ENCODE assay signal across 1 cellular context in the genomic region with DNA sequence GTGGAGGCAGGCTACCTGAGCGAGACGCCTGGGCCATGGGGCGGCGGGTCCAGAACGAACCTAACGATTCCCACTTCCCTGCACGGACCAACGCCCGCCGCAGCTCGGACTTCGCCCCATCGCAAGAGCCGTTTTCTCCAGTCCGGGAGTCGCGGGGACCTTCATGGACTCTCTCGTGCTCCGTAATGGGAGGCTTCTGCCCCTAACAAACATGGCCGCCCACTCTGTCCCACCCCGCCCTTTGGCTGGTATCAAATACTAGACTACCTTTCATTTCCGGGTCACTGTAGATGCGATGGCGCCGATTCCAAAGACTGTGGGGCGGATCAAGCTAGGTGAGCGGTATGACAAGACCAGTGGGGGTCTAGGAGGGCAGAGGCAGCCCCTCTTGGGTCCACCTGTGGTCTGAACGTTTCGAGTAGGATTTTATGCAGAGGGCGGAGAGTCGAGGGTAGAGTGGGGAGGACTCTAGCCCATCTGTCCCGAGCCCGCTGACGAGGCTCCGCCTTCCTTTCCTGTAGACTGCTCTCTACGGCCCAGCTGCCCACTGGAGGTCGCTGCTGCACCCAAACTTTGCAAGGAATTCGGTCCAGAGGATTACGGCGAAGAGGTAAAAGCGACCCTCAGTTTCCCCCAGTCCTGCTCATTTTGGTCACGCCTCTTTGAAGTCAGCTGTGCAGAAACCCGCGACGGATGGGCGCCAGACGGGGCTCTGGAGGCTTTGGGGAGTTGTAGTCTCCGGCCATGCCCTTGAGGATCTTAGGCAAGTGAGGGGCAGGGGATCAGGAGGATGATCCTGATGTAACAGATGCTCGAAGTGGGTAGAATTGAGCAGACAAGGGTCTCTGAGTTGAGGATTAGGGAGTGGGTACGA.
TF ChIP-seq lines count a peak whose summit lies in the region.

A gene with protein sequence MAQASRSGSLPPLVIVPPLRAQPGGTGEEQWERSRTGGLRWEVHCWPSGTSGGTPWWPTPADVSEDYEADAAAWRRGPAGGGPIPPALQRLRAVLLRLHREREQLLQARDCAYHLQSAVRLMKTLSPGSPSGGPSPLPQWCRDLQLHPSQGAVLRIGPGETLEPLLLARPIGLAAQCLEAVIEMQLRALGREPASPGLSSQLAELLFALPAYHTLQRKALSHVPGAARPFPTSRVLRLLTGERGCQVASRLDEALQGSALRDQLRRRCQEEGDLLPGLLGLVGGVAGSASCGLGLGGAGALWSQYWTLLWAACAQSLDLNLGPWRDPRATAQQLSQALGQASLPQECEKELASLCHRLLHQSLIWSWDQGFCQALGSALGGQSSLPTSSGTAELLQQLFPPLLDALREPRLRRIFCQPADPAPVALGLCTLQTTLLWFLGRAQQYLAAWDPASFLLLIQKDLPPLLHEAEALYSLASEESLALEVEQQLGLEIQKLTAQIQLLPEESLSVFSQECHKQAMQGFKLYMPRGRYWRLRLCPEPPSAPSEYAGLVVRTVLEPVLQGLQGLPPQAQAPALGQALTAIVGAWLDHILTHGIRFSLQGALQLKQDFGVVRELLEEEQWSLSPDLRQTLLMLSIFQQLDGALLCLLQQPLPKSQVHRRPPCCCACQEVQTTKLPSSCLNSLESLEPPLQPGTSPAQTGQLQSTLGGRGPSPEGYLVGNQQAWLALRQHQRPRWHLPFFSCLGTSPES (minus strand): TSS at position 198 of the 874 bp plus-strand sequence. CDS start 161 bp downstream, at position 37.
A gene (plus strand): TSS at position 281 of the 874 bp plus-strand sequence. CDS start 15 bp downstream, at position 296.

TF ChIP-seq in HEK293, 187 proteins besides CTCF, POLR2A, EP300 and RAD21 (continued from another document):
- TF ChIP-seq, protein P1, sequence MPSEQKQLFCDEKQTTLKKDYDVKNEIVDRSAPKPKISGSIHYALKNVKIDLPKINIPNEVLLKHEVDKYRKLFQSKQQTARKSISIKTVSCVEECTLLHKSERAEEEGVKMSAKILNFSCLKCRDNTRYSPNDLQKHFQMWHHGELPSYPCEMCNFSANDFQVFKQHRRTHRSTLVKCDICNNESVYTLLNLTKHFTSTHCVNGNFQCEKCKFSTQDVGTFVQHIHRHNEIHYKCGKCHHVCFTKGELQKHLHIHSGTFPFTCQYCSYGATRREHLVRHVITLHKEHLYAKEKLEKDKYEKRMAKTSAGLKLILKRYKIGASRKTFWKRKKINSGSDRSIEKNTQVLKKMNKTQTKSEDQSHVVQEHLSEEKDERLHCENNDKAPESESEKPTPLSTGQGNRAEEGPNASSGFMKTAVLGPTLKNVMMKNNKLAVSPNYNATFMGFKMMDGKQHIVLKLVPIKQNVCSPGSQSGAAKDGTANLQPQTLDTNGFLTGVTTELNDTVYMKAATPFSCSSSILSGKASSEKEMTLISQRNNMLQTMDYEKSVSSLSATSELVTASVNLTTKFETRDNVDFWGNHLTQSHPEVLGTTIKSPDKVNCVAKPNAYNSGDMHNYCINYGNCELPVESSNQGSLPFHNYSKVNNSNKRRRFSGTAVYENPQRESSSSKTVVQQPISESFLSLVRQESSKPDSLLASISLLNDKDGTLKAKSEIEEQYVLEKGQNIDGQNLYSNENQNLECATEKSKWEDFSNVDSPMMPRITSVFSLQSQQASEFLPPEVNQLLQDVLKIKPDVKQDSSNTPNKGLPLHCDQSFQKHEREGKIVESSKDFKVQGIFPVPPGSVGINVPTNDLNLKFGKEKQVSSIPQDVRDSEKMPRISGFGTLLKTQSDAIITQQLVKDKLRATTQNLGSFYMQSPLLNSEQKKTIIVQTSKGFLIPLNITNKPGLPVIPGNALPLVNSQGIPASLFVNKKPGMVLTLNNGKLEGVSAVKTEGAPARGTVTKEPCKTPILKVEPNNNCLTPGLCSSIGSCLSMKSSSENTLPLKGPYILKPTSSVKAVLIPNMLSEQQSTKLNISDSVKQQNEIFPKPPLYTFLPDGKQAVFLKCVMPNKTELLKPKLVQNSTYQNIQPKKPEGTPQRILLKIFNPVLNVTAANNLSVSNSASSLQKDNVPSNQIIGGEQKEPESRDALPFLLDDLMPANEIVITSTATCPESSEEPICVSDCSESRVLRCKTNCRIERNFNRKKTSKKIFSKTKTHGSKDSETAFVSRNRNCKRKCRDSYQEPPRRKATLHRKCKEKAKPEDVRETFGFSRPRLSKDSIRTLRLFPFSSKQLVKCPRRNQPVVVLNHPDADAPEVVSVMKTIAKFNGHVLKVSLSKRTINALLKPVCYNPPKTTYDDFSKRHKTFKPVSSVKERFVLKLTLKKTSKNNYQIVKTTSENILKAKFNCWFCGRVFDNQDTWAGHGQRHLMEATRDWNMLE (tag by site-specific recombination; conservative IDR thresholded peaks at IDR 0.05; ENCODE audit: low read depth), result peak; percentile 87
- TF ChIP-seq, protein P2, sequence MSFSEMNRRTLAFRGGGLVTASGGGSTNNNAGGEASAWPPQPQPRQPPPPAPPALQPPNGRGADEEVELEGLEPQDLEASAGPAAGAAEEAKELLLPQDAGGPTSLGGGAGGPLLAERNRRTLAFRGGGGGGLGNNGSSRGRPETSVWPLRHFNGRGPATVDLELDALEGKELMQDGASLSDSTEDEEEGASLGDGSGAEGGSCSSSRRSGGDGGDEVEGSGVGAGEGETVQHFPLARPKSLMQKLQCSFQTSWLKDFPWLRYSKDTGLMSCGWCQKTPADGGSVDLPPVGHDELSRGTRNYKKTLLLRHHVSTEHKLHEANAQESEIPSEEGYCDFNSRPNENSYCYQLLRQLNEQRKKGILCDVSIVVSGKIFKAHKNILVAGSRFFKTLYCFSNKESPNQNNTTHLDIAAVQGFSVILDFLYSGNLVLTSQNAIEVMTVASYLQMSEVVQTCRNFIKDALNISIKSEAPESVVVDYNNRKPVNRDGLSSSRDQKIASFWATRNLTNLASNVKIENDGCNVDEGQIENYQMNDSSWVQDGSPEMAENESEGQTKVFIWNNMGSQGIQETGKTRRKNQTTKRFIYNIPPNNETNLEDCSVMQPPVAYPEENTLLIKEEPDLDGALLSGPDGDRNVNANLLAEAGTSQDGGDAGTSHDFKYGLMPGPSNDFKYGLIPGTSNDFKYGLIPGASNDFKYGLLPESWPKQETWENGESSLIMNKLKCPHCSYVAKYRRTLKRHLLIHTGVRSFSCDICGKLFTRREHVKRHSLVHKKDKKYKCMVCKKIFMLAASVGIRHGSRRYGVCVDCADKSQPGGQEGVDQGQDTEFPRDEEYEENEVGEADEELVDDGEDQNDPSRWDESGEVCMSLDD (tag by site-specific recombination; IDR thresholded peaks at IDR 0.05), result 0 out of 2 replicates have a peak, but pooled peaks have one; percentile 34
- TF ChIP-seq EGR2 (tag by site-specific recombination; IDR thresholded peaks at IDR 0.05; ENCODE audit: low read depth) (peak; percentile 3; the same call in 1 of the 2 replicates), KLF8 (tag by site-specific recombination; IDR thresholded peaks at IDR 0.05) (peak; percentile 94), GLIS1 (tag by site-specific recombination; IDR thresholded peaks at IDR 0.05) (peak; percentile 51), ZNF341 (tag by site-specific recombination; IDR thresholded peaks at IDR 0.05; ENCODE audit: low read depth) (peak; percentile 82), HOXC10 (CRISPR knock-in tag; IDR thresholded peaks at IDR 0.05) (no peak), GLI4 (tag by site-specific recombination; IDR thresholded peaks at IDR 0.05) (no peak), ZNF10 (tag by site-specific recombination; IDR thresholded peaks at IDR 0.05) (no peak), ZBTB20 (tag by site-specific recombination; IDR thresholded peaks at IDR 0.05) (peak; percentile 64; the same call in 1 of the 2 replicates), ZBTB17 (tag by site-specific recombination; IDR thresholded peaks at IDR 0.05) (peak; percentile 97), ZBTB8A (tag by site-specific recombination; IDR thresholded peaks at IDR 0.05) (peak; percentile 78), KLF7 (tag by site-specific recombination; IDR thresholded peaks at IDR 0.05; ENCODE audit: borderline replicate concordance) (0 out of 2 replicates have a peak, but pooled peaks have one; percentile 84), ZNF785 (tag by site-specific recombination; IDR thresholded peaks at IDR 0.05) (no peak)
- TF ChIP-seq, protein P3, sequence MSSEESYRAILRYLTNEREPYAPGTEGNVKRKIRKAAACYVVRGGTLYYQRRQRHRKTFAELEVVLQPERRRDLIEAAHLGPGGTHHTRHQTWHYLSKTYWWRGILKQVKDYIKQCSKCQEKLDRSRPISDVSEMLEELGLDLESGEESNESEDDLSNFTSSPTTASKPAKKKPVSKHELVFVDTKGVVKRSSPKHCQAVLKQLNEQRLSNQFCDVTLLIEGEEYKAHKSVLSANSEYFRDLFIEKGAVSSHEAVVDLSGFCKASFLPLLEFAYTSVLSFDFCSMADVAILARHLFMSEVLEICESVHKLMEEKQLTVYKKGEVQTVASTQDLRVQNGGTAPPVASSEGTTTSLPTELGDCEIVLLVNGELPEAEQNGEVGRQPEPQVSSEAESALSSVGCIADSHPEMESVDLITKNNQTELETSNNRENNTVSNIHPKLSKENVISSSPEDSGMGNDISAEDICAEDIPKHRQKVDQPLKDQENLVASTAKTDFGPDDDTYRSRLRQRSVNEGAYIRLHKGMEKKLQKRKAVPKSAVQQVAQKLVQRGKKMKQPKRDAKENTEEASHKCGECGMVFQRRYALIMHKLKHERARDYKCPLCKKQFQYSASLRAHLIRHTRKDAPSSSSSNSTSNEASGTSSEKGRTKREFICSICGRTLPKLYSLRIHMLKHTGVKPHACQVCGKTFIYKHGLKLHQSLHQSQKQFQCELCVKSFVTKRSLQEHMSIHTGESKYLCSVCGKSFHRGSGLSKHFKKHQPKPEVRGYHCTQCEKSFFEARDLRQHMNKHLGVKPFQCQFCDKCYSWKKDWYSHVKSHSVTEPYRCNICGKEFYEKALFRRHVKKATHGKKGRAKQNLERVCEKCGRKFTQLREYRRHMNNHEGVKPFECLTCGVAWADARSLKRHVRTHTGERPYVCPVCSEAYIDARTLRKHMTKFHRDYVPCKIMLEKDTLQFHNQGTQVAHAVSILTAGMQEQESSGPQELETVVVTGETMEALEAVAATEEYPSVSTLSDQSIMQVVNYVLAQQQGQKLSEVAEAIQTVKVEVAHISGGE (tag by site-specific recombination; conservative IDR thresholded peaks at IDR 0.05; ENCODE audit: low read depth), result peak; percentile 89
